11 cellular contexts compared by ENCODE assay signal in the genomic region with DNA sequence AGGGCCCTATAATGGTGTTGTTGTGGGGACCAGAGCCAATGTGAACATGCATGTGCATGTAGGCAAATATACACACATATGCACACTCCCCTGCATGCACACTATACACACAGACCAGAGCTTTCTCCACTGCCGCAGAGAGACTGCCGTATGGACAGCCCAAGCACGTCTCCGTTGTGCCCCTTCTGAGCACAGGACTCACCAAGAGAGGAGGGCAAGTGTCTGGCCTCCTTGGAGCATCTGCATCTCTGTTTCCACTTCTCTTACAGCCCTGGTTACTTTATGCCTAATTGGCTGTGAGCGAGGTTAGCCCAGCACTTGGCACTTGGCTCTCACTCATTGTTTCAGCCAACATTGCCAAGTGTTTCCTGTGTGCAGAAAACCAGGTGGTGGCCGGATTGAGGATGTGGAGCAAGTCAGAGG. TPM values are rescaled to one million over a fixed set of nuclear protein-coding genes. Genes with fewer than 3 reads are reported as not detected.
A peak's percentile ranks its signal among the peaks of the same experiment; 100 is the strongest.
DNase-seq lines count a peak whose midpoint lies in the region; ATAC-seq and TF ChIP-seq lines count a peak whose summit lies in the region.
"Had no signal": no experiment of that assay in that cellular context is flagged by ENCODE, and none has a peak within 500 bp of the region (broad histone marks: within the 10 kb centered on the region; RNA-seq: fewer than 3 reads in every experiment).

No MANE protein-coding gene starts in this region.

- H3K27me3 Mint-ChIP-seq in activated CD4-positive, alpha-beta T cell treated with anti-CD3 and anti-CD28 coated beads for 36 hours = no peaks in the 10 kb centered on the region
- no peaks in the 10 kb centered on the region for H3K27me3 Mint-ChIP-seq in T-helper 2 cell treated with Interferon-gamma antibody and Interleukin-4, amounts not matched to agents 5 μg/mL and 100 μg/mL, for 36 hours (ENCODE audit: low read depth)

- peak overlapping the region; percentile 98 for H3K27ac Mint-ChIP-seq in activated CD4-positive, alpha-beta T cell treated with anti-CD3 and anti-CD28 coated beads for 36 hours
- peak overlapping the region; percentile 91 for H3K27ac Mint-ChIP-seq in T-helper 2 cell treated with Interferon-gamma antibody and Interleukin-4, amounts not matched to agents 5 μg/mL and 100 μg/mL, for 36 hours

- no peaks in the 10 kb centered on the region for H3K36me3 ChIP-seq in spleen

- peak; percentile 2 for ATAC-seq in activated CD4-positive, alpha-beta T cell treated with anti-CD3 and anti-CD28 coated beads for 36 hours
- peak; percentile 33 for ATAC-seq in HG02943 (IDR thresholded peaks at IDR 0.05; ENCODE audit: low read depth, unreplicated experiment)

- peak overlapping the region in 6 of 8 donors; percentile 29 to 87 (median 83) for H3K27ac ChIP-seq in spleen
- H3K27ac ChIP-seq: VCaP had no signal

- peaks cover 71% of the 10 kb centered on the region for H3K4me1 Mint-ChIP-seq in activated CD4-positive, alpha-beta T cell treated with anti-CD3 and anti-CD28 coated beads for 36 hours
- H3K4me1 Mint-ChIP-seq in T-helper 2 cell treated with Interferon-gamma antibody and Interleukin-4, amounts not matched to agents 5 μg/mL and 100 μg/mL, for 36 hours (ENCODE audit: low read depth) = peaks cover 72% of the 10 kb centered on the region

- WGBS in spleen, 5 donors = 17 to 54% (median 24%) methylated on average over 6 of the region's 6 CpGs

- peaks cover 5% of the 10 kb centered on the region for H3K9me3 Mint-ChIP-seq in activated CD4-positive, alpha-beta T cell treated with anti-CD3 and anti-CD28 coated beads for 36 hours (ENCODE audit: low read depth)
- peaks cover 13% of the 10 kb centered on the region for H3K9me3 Mint-ChIP-seq in T-helper 2 cell treated with Interferon-gamma antibody and Interleukin-4, amounts not matched to agents 5 μg/mL and 100 μg/mL, for 36 hours

- CTCF ChIA-PET in activated CD4-positive, alpha-beta T cell treated with anti-CD3 and anti-CD28 coated beads for 36 hours (lab: Charles Lee) = interaction anchor here (0.8 to 2.4 kb wide), 3 partner anchors 25 to 95 kb away, joined by 3 to 9 read pairs (median 4); no protein-coding TSS in a partner anchor

- TF ChIP-seq POLR2A in spleen (IDR thresholded peaks at IDR 0.05) = no peak

- peak overlapping the region; percentile 64 for H3K4me3 Mint-ChIP-seq in activated CD4-positive, alpha-beta T cell treated with anti-CD3 and anti-CD28 coated beads for 36 hours
- H3K4me3 Mint-ChIP-seq in T-helper 2 cell treated with Interferon-gamma antibody and Interleukin-4, amounts not matched to agents 5 μg/mL and 100 μg/mL, for 36 hours = peak overlapping the region; percentile 58

- no peaks in the 10 kb centered on the region for H3K9me3 ChIP-seq in spleen

- DNase-seq in activated CD4-positive, alpha-beta T cell treated with anti-CD3 and anti-CD28 coated beads for 36 hours = peak; percentile 41
- DNase-seq in activated CD4-positive, alpha-beta T cell treated with anti-CD3 and anti-CD28 coated beads, Interleukin-2, amount 50 U/mL, for 1 hour = no peak
- DNase-seq in T-helper 2 cell treated with Interferon-gamma antibody and Interleukin-4, amounts not matched to agents 5 μg/mL and 100 μg/mL, for 36 hours (ENCODE audit: low spot score) = no peak
- DNase-seq in spleen (peak; percentile 79), GM19238 (ENCODE audit: insufficient read length, low spot score) (no peak), NCI-H526 (lab: John Stamatoyannopoulos, UW) (no peak)
- no peak for DNase-seq in stimulated activated CD4-positive, alpha-beta T cell treated with anti-CD3 and anti-CD28 coated beads, Interleukin-12 subunit alpha, Interleukin-12 subunit beta, amount 100 ng/mL, for 4 hours

- TF ChIP-seq CTCF in spleen (IDR thresholded peaks at IDR 0.05 in 8 of 11, conservative IDR thresholded peaks at IDR 0.05 in 3 of 11) = peak in 2 of 11 experiments; percentile 8 to 12

- H3K27me3 ChIP-seq in spleen (replicated peaks in 1 of 7) = no peaks in the 10 kb centered on the region

- H3K36me3 Mint-ChIP-seq in activated CD4-positive, alpha-beta T cell treated with anti-CD3 and anti-CD28 coated beads for 36 hours (ENCODE audit: low read depth) = no peaks in the 10 kb centered on the region
- H3K36me3 Mint-ChIP-seq in T-helper 2 cell treated with Interferon-gamma antibody and Interleukin-4, amounts not matched to agents 5 μg/mL and 100 μg/mL, for 36 hours (ENCODE audit: low read depth) = peaks cover 24% of the 10 kb centered on the region

- peak overlapping the region in 1 of 8 donors; percentile 9 for H3K4me3 ChIP-seq in spleen

- intact Hi-C loops in activated CD4-positive, alpha-beta T cell treated with anti-CD3 and anti-CD28 coated beads for 36 hours (cut with DNase I, micrococcal nuclease) = loop anchor here (1.0 to 10.0 kb wide), 10 partner anchors 10 to 852 kb away; a partner anchor contains a TSS
- intact Hi-C loops in spleen (cut with DNase I; ENCODE audit: low total_unique reads) = no loop called here

- H3K4me1 ChIP-seq in spleen = peaks cover 31 to 64% (median 51%) of the 10 kb centered on the region in 6 donors

- POLR2A ChIA-PET in activated CD4-positive, alpha-beta T cell treated with anti-CD3 and anti-CD28 coated beads for 36 hours (lab: Charles Lee) = interaction anchor here (0.7 kb wide), 1 partner anchor 121 kb away, joined by 4 read pairs; no protein-coding TSS in a partner anchor

RNA-seq across cellular contexts. Expression of a gene that starts 30.4 kb away (rescaled TPM):
- 10 to 100 TPM; 52.6 to 59.5 TPM for total RNA-seq in activated CD4-positive, alpha-beta T cell treated with anti-CD3 and anti-CD28 coated beads for 36 hours
- total RNA-seq in spleen = not detected
- not detected for polyA plus RNA-seq in spleen
- total RNA-seq: temporal lobe had no signal
- polyA plus RNA-seq: BJ had no signal

RNA-seq across cellular contexts. Expression of a gene that starts 43.5 kb away (rescaled TPM):
- 10 to 100 TPM; 10.8 to 11.6 TPM for total RNA-seq in activated CD4-positive, alpha-beta T cell treated with anti-CD3 and anti-CD28 coated beads for 36 hours
- total RNA-seq in spleen = not detected
- not detected for polyA plus RNA-seq in spleen
- total RNA-seq: temporal lobe had no signal
- polyA plus RNA-seq: BJ had no signal

Comparison
In these comparisons a context has a peak if more than half of its experiments do, and no peak if none do; other contexts are left out.
1. DNase-seq: peak in activated CD4-positive, alpha-beta T cell treated with anti-CD3 and anti-CD28 coated beads for 36 hours (single experiment) and spleen (single experiment); none in activated CD4-positive, alpha-beta T cell treated with anti-CD3 and anti-CD28 coated beads, Interleukin-2, amount 50 U/mL, for 1 hour (single experiment), T-helper 2 cell treated with Interferon-gamma antibody and Interleukin-4, amounts not matched to agents 5 μg/mL and 100 μg/mL, for 36 hours (single experiment), GM19238 (single experiment), NCI-H526 (0 of 2) and stimulated activated CD4-positive, alpha-beta T cell treated with anti-CD3 and anti-CD28 coated beads, Interleukin-12 subunit alpha, Interleukin-12 subunit beta, amount 100 ng/mL, for 4 hours (single experiment).
2. RNA of a gene that starts 30.4 kb away (total RNA-seq): 52.6 to 59.5 TPM in activated CD4-positive, alpha-beta T cell treated with anti-CD3 and anti-CD28 coated beads for 36 hours; not detected in spleen; every median in the first group is over 10 times any median in the second.
3. RNA of a gene that starts 43.5 kb away (total RNA-seq): 10.8 to 11.6 TPM in activated CD4-positive, alpha-beta T cell treated with anti-CD3 and anti-CD28 coated beads for 36 hours; not detected in spleen; every median in the first group is over 10 times any median in the second.